Comparison of ENCODE assay signal across 8 cellular contexts in the genomic region with DNA sequence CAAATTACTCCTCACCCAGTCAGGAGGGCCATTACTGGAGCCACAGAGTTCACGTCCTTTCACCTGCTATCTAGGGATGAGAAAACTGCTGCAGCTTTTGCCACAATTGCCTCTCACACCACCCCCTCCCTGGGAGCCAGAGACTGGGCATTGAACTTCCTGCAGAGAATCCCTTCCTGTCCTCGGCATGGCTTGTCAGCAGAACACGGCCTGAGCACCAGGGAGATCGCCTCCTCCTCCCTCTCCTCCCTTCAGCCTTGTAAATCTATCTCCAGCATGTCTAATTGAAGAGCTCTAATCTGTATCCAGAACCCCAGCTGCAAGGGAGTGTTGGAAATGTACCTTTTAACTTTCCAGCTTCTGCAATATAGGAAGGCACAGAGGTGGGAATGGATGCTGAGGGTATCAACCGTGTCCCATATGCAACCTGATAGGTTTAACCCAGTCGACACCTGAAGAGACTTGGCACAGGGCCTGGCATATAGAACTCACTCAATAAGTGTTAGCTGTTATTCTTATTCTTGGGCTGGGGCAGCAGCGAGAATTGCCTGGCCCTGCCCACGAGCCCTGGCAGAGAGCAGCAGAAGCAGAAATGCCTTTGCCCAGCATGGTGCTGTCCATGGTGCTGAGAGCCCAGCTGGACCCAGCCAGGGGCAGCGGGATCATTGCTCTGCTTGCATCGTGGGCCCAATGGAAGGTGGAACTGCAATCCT. TPM values are rescaled to one million over a fixed set of nuclear protein-coding genes. Genes with fewer than 3 reads are reported as not detected.
DNase-seq lines count a peak whose midpoint lies in the region; ATAC-seq lines count a peak whose summit lies in the region.

No MANE protein-coding gene starts in this region.

- no peak overlapping the region for H3K27ac Mint-ChIP-seq in activated T-helper 17 cell treated with anti-CD3 and anti-CD28 coated beads, Interleukin-2, amount 50 U/mL, for 72 hours

- H3K4me1 Mint-ChIP-seq in activated T-helper 17 cell treated with anti-CD3 and anti-CD28 coated beads, Interleukin-2, amount 50 U/mL, for 72 hours, result no peaks in the 10 kb centered on the region

- no peak for ATAC-seq in activated T-helper 17 cell treated with anti-CD3 and anti-CD28 coated beads, Interleukin-2, amount 50 U/mL, for 72 hours (replicated peaks)
- ATAC-seq in GM19467 (IDR thresholded peaks at IDR 0.05; ENCODE audit: unreplicated experiment), result no peak

- no peaks in the 10 kb centered on the region for H3K27me3 Mint-ChIP-seq in activated T-helper 17 cell treated with anti-CD3 and anti-CD28 coated beads, Interleukin-2, amount 50 U/mL, for 72 hours

- H3K36me3 Mint-ChIP-seq in activated T-helper 17 cell treated with anti-CD3 and anti-CD28 coated beads, Interleukin-2, amount 50 U/mL, for 72 hours (ENCODE audit: low read depth), result no peaks in the 10 kb centered on the region

- DNase-seq in ELR (ENCODE audit: low read depth) (peak; percentile 55), NCI-H1105 (lab: John Stamatoyannopoulos, UW) (peak; percentile 48), dedifferentiated amniotic fluid mesenchymal stem cell (ENCODE audit: extremely low spot score) (peak; percentile 47), medulla oblongata (ENCODE audit: extremely low spot score) (peak; percentile 82)
- peak; percentile 25 to 35 for DNase-seq in activated CD4-positive, alpha-beta T cell treated with anti-CD3 and anti-CD28 coated beads for 24 hours (ENCODE audit: low read depth in 2 of 2)
- DNase-seq in stimulated activated CD8-positive, alpha-beta memory T cell treated with anti-CD3 and anti-CD28 coated beads, Interleukin-4, amount 100 ng/mL, for 48 hours, result peak; percentile 75

- H3K9me3 Mint-ChIP-seq in activated T-helper 17 cell treated with anti-CD3 and anti-CD28 coated beads, Interleukin-2, amount 50 U/mL, for 72 hours, result no peaks in the 10 kb centered on the region

- H3K4me3 Mint-ChIP-seq in activated T-helper 17 cell treated with anti-CD3 and anti-CD28 coated beads, Interleukin-2, amount 50 U/mL, for 72 hours, result no peak overlapping the region

RNA-seq across cellular contexts. Expression of gene TMEM63C, which starts 26.8 kb away (rescaled TPM):
- total RNA-seq in activated T-helper 17 cell treated with anti-CD3 and anti-CD28 coated beads, Interleukin-2, amount 50 U/mL, for 72 hours, result under 1 TPM; 0.04 to 0.64 TPM

Comparison
In these comparisons a context has a peak if more than half of its experiments do, and no peak if none do; other contexts are left out.
1. DNase-seq: peak in every context shown above with its lines; median percentile 82 in medulla oblongata; 75 in stimulated activated CD8-positive, alpha-beta memory T cell treated with anti-CD3 and anti-CD28 coated beads, Interleukin-4, amount 100 ng/mL, for 48 hours; 55 in ELR; 48 in NCI-H1105; 47 in dedifferentiated amniotic fluid mesenchymal stem cell; 30 in activated CD4-positive, alpha-beta T cell treated with anti-CD3 and anti-CD28 coated beads for 24 hours.